In genomic region chr2:238220892-238221521, GRCh38 we compare ENCODE assay signal across 10 cellular contexts. TPM values are rescaled to one million over a fixed set of nuclear protein-coding genes. Genes with fewer than 3 reads are reported as not detected.
A peak's percentile ranks its signal among the peaks of the same experiment; 100 is the strongest.
DNase-seq lines count a peak whose midpoint lies in the region; TF ChIP-seq lines count a peak whose summit lies in the region.
"Had no signal": no experiment of that assay in that cellular context is flagged by ENCODE, and none has a peak within 500 bp of the region (broad histone marks: within the 10 kb centered on the region; RNA-seq: fewer than 3 reads in every experiment).

No MANE protein-coding gene starts in this region.

- peak overlapping the region in 1 of 2 donors; percentile 40 for H3K27ac ChIP-seq in coronary artery
- no peak overlapping the region for H3K27ac ChIP-seq in osteoblast (ENCODE audit: low read depth, low read length)
- no peak overlapping the region for H3K27ac ChIP-seq in prostate gland
- H3K27ac ChIP-seq: KMS-11, SK-N-MC had no signal

- no peaks in the 10 kb centered on the region for H4K20me1 ChIP-seq in osteoblast (ENCODE audit: insufficient read depth, low read length)

- DNase-seq in EL (peak; percentile 15), NCI-H146 treated with DMSO at 0.1 percent for 48 hours (lab: John Stamatoyannopoulos, UW; ENCODE audit: unreplicated experiment) (peak; percentile 30), coronary artery (ENCODE audit: low spot score) (no peak), osteoblast (ENCODE audit: insufficient read length, low spot score, missing footprints) (peak; percentile 95), COLO829 (ENCODE audit: low spot score) (no peak), prostate gland (ENCODE audit: low spot score) (no peak), HUDEP-2 (lab: John Stamatoyannopoulos, UW; ENCODE audit: unreplicated experiment in 76 of 76) (no peak), HuH-7 (ENCODE audit: low spot score) (no peak)

- TF ChIP-seq CTCF in coronary artery (IDR thresholded peaks at IDR 0.05) (no peak), osteoblast (IDR thresholded peaks at IDR 0.05; ENCODE audit: extremely low read depth, low read depth, low read length) (no peak), prostate gland (IDR thresholded peaks at IDR 0.05) (no peak)

- no peaks in the 10 kb centered on the region for H3K79me2 ChIP-seq in osteoblast (ENCODE audit: insufficient read depth, low read length)

- TF ChIP-seq POLR2A in prostate gland (IDR thresholded peaks at IDR 0.05) = no peak

- H3K36me3 ChIP-seq in osteoblast (ENCODE audit: insufficient read depth, low read length) (no peaks in the 10 kb centered on the region), prostate gland (no peaks in the 10 kb centered on the region)

- no peaks in the 10 kb centered on the region for H3K27me3 ChIP-seq in osteoblast (ENCODE audit: insufficient read depth, low read length)
- no peaks in the 10 kb centered on the region for H3K27me3 ChIP-seq in prostate gland (replicated peaks; ENCODE audit: insufficient read depth)

- H3K4me1 ChIP-seq in osteoblast (ENCODE audit: insufficient read depth, low read length) = peaks cover 2% of the 10 kb centered on the region
- H3K4me1 ChIP-seq in prostate gland (replicated peaks) = no peaks in the 10 kb centered on the region

- 76% methylated on average over 23 of the region's 23 CpGs for WGBS in prostate gland

- peak overlapping the region; percentile 79 for H3K4me2 ChIP-seq in osteoblast (ENCODE audit: insufficient read depth, low read length)
- H3K4me2 ChIP-seq: KMS-11 had no signal

- no peaks in the 10 kb centered on the region for H3K9me3 ChIP-seq in osteoblast (ENCODE audit: low read depth, low read length)
- H3K9me3 ChIP-seq in prostate gland = no peaks in the 10 kb centered on the region

- intact Hi-C loops in prostate gland (cut with DNase I) = no loop called here

- H3K4me3 ChIP-seq in coronary artery (peak overlapping the region; percentile 35), osteoblast (ENCODE audit: insufficient read depth, low read length) (peak overlapping the region; percentile 72), prostate gland (no peak overlapping the region)
- H3K4me3 ChIP-seq: SK-N-MC had no signal

- H2AFZ ChIP-seq in osteoblast (ENCODE audit: low read length) = peak overlapping the region; percentile 99

RNA-seq across cellular contexts. Expression of gene ILKAP, which starts 17.5 kb away (rescaled TPM):
- 24.2 and 24.5 TPM in 2 replicates for total RNA-seq in osteoblast
- 10 to 100 TPM; 33.6 to 41.8 TPM for total RNA-seq in prostate gland

RNA-seq across cellular contexts. Expression of gene HES6, which starts 18.8 kb away (rescaled TPM):
- total RNA-seq in osteoblast (1.8 and 4.0 TPM in 2 replicates), prostate gland (10 to 100 TPM in 1 of 2 donors, 1 to 10 TPM in 1; 2.9 to 17.7 TPM)

Comparison
In these comparisons a context has a peak if more than half of its experiments do, and no peak if none do; other contexts are left out.
1. DNase-seq: peak in EL (single experiment), NCI-H146 treated with DMSO at 0.1 percent for 48 hours (single experiment) and osteoblast (single experiment); none in coronary artery (single experiment), COLO829 (single experiment), prostate gland (single experiment), HUDEP-2 (0 of 76) and HuH-7 (single experiment).
2. H3K4me3 ChIP-seq: peak in coronary artery (single experiment) and osteoblast (single experiment); none in prostate gland (0 of 2).